In the genomic region with DNA sequence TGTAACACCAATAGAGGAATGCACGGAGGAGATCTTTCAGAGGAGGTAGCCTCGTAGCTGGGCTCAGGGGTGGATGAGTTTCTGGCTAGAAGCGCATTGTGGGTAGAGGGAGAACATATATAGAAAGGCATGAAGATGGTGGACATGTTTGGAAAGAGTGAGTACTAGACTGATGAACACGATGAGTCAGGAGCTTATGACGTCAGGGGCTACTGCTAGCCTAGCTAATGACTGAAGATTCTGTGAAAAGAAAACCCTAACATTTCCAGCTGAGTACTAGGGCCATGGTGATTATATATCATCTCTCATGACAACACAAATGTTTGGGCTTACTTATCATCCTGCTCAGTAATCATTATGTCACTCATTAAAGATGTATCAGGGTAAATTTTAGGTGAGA, we compare ENCODE assay signal across 14 cellular contexts. TPM values are rescaled to one million over a fixed set of nuclear protein-coding genes. Genes with fewer than 3 reads are reported as not detected.
DNase-seq lines count a peak whose midpoint lies in the region; ATAC-seq, FAIRE-seq and TF ChIP-seq lines count a peak whose summit lies in the region.
"Had no signal": no experiment of that assay in that cellular context is flagged by ENCODE, and none has a peak within 500 bp of the region (broad histone marks: within the 10 kb centered on the region; RNA-seq: fewer than 3 reads in every experiment).

No MANE protein-coding gene starts in this region.

- H3K27me3 ChIP-seq in HepG2 (ENCODE audit: control insufficient read depth in 1 of 2, insufficient read depth in 2 of 2, low read length in 2 of 2) = peaks cover 0 to 19% of the 10 kb centered on the region in 2 experiments; a peak in 3 of 5 replicates
- H3K27me3 ChIP-seq in right lobe of liver = no peaks in the 10 kb centered on the region
- H3K27me3 ChIP-seq: BLaER1 had no signal

- H3K27ac ChIP-seq in HepG2 (ENCODE audit: extremely low read length, insufficient read depth, low read length) = no peak overlapping the region
- H3K27ac ChIP-seq in right lobe of liver = no peak overlapping the region
- H3K27ac ChIP-seq: BLaER1, PC-9 had no signal

- H4K20me1 ChIP-seq in HepG2 (ENCODE audit: insufficient read depth, low read length) = no peaks in the 10 kb centered on the region
- H4K20me1 ChIP-seq: BLaER1 had no signal

- no peak for ATAC-seq in HepG2
- no peak for ATAC-seq in right lobe of liver
- no peak for ATAC-seq in HG03175 (IDR thresholded peaks at IDR 0.05; ENCODE audit: unreplicated experiment)
- ATAC-seq: WTC11 had no signal

- no peak overlapping the region for H3K4me3 ChIP-seq in HepG2 (replicated peaks in 1 of 3; ENCODE audit: insufficient read depth in 1 of 3, low read depth in 2 of 3, low read length in 3 of 3)
- no peak overlapping the region for H3K4me3 ChIP-seq in right lobe of liver
- H3K4me3 ChIP-seq in fibroblast of mammary gland (ENCODE audit: control insufficient read depth, low read depth, low read length) = no peak overlapping the region
- H3K4me3 ChIP-seq: BLaER1, PC-9 had no signal

- TF ChIP-seq CTCF in HepG2 (CRISPR knock-in tag; IDR thresholded peaks at IDR 0.05) = no peak
- TF ChIP-seq CTCF in right lobe of liver (IDR thresholded peaks at IDR 0.05) = no peak
- TF ChIP-seq CTCF in fibroblast of mammary gland (conservative IDR thresholded peaks at IDR 0.05; ENCODE audit: control insufficient read depth, insufficient read depth, low read depth, low read length) = no peak

- TF ChIP-seq EP300 in HepG2 (IDR thresholded peaks at IDR 0.05; ENCODE audit: low read depth in 2 of 2, low read length in 2 of 2) = no peak
- no peak for TF ChIP-seq EP300 in HepG2 (CRISPR knock-in tag; IDR thresholded peaks at IDR 0.05; ENCODE audit: borderline replicate concordance)

- H3K9me3 ChIP-seq in HepG2 (ENCODE audit: low read length) (no peaks in the 10 kb centered on the region), right lobe of liver (no peaks in the 10 kb centered on the region)
- H3K9me3 ChIP-seq: BLaER1 had no signal

- peaks cover 19% of the 10 kb centered on the region for H3K9me3 Mint-ChIP-seq in stimulated activated naive CD8-positive, alpha-beta T cell treated with anti-CD3 and anti-CD28 coated beads, Interleukin-15, Interleukin-2, amounts not matched to agents 100 ng/mL and 50 ng/mL, for 24 hours

- H3K9ac ChIP-seq in HepG2 (ENCODE audit: insufficient read depth, low read depth, low read length) = no peak overlapping the region
- H3K9ac ChIP-seq: BLaER1 had no signal

- peaks cover 11% of the 10 kb centered on the region for H3K27me3 Mint-ChIP-seq in stimulated activated naive CD8-positive, alpha-beta T cell treated with anti-CD3 and anti-CD28 coated beads, Interleukin-15, Interleukin-2, amounts not matched to agents 100 ng/mL and 50 ng/mL, for 24 hours

- WGBS in HepG2 (ENCODE audit: low lambda C conversion rate) = 23% methylated on average over 5 of the region's 5 CpGs
- WGBS in right lobe of liver (ENCODE audit: insufficient coverage, low coverage, low lambda C conversion rate, missing lambda C conversion rate) = 75% methylated on average over 5 of the region's 5 CpGs

- no TSS peak for BruUV-seq in HepG2 (replicated peaks; lab: Mats Ljungman, UMichigan)

- no peak for TF ChIP-seq RAD21 in HepG2 (CRISPR knock-in tag; IDR thresholded peaks at IDR 0.05)

- H3K36me3 Mint-ChIP-seq in stimulated activated naive CD8-positive, alpha-beta T cell treated with anti-CD3 and anti-CD28 coated beads, Interleukin-15, Interleukin-2, amounts not matched to agents 100 ng/mL and 50 ng/mL, for 24 hours (ENCODE audit: low read depth) = peaks cover 5% of the 10 kb centered on the region
- H3K36me3 Mint-ChIP-seq: WTC11 had no signal

- H3K4me3 Mint-ChIP-seq in stimulated activated naive CD8-positive, alpha-beta T cell treated with anti-CD3 and anti-CD28 coated beads, Interleukin-15, Interleukin-2, amounts not matched to agents 100 ng/mL and 50 ng/mL, for 24 hours = peak overlapping the region; percentile 28
- H3K4me3 Mint-ChIP-seq: neural crest cell, WTC11 had no signal

- FAIRE-seq in HepG2 (lab: Jason Lieb, UNC) = no peak
- FAIRE-seq: GM12891 had no signal

- peaks cover 56% of the 10 kb centered on the region for H3K4me1 Mint-ChIP-seq in stimulated activated naive CD8-positive, alpha-beta T cell treated with anti-CD3 and anti-CD28 coated beads, Interleukin-15, Interleukin-2, amounts not matched to agents 100 ng/mL and 50 ng/mL, for 24 hours (ENCODE audit: low read depth)
- H3K4me1 Mint-ChIP-seq: neural crest cell, WTC11 had no signal

- H3K4me2 ChIP-seq in HepG2 (ENCODE audit: low read depth, low read length) = no peak overlapping the region
- H3K4me2 ChIP-seq: BLaER1, PC-9 had no signal

- intact Hi-C loops in HepG2 (cut with micrococcal nuclease; ENCODE audit: unreplicated experiment) = no loop called here
- intact Hi-C loops in right lobe of liver (cut with DNase I) = no loop called here

- no peak overlapping the region for H2AFZ ChIP-seq in HepG2 (ENCODE audit: low read length)
- H2AFZ ChIP-seq: PC-9 had no signal

- no peaks in the 10 kb centered on the region for H3K79me2 ChIP-seq in HepG2 (ENCODE audit: insufficient read depth, low read length)

- no peak for DNase-seq in HepG2 (ENCODE audit: low spot score)
- no peak for DNase-seq in right lobe of liver
- peak; percentile 25 for DNase-seq in activated CD8-positive, alpha-beta memory T cell treated with anti-CD3 and anti-CD28 coated beads, Interleukin-2, amount 50 U/mL, for 4 hours
- peak; percentile 91 for DNase-seq in fibroblast of mammary gland (ENCODE audit: low read depth)
- DNase-seq in cortex of kidney (lab: John Stamatoyannopoulos, UW) = no peak
- no peak for DNase-seq in D341Med (ENCODE audit: low spot score)
- DNase-seq: NCI-H1694 treated with DMSO at 0.1 percent for 48 hours, PC-9 had no signal

- peak overlapping the region; percentile 93 for H3K27ac Mint-ChIP-seq in stimulated activated naive CD8-positive, alpha-beta T cell treated with anti-CD3 and anti-CD28 coated beads, Interleukin-15, Interleukin-2, amounts not matched to agents 100 ng/mL and 50 ng/mL, for 24 hours
- H3K27ac Mint-ChIP-seq: WTC11 had no signal

- H3K4me1 ChIP-seq in HepG2 (ENCODE audit: insufficient read depth, low read length) = no peaks in the 10 kb centered on the region
- no peaks in the 10 kb centered on the region for H3K4me1 ChIP-seq in right lobe of liver

- POLR2A ChIA-PET in HepG2 (lab: Yijun Ruan, JAX) = interaction anchor here (1.7 to 1.9 kb wide), 2 partner anchors 9 to 16 kb away, joined by 4 to 5 read pairs; no protein-coding TSS in a partner anchor

- in situ Hi-C loops in HepG2 (cut with HindIII; ENCODE audit: extremely low pct_ligation_motif_present, low pct_unique_long_range_greater_than_20kb) = no loop called here

- TF ChIP-seq POLR2A in HepG2 (IDR thresholded peaks at IDR 0.05; ENCODE audit: insufficient read depth in 1 of 2, low read depth in 2 of 2, low read length in 2 of 2) = no peak
- TF ChIP-seq POLR2A in right lobe of liver (IDR thresholded peaks at IDR 0.05) = no peak

- H3K36me3 ChIP-seq in HepG2 (replicated peaks in 1 of 2; ENCODE audit: control insufficient read depth in 1 of 2, insufficient read depth in 2 of 2, low read length in 2 of 2) = no peaks in the 10 kb centered on the region
- no peaks in the 10 kb centered on the region for H3K36me3 ChIP-seq in right lobe of liver
- H3K36me3 ChIP-seq: BLaER1 had no signal

- CTCF ChIA-PET in HepG2 (lab: Yijun Ruan, JAX; ENCODE audit: low intra/inter-chr PET ratio, low total read pairs) = no interaction called here

RNA-seq across cellular contexts. Expression of a gene that starts 22.4 kb away (rescaled TPM):
- total RNA-seq in HepG2 (2016; rRNA removed; fragmentation: Illumina TruSeq; extraction: Trizol) (21.1 and 21.2 TPM in 2 replicates), right lobe of liver (10 to 100 TPM; 14.5 to 98.1 (median 43.9) TPM)
- 6.3 and 8.3 TPM in 2 replicates for total RNA-seq in HepG2 (2016; cell fraction: cytosol; rRNA removed; fragmentation: Illumina TruSeq; extraction: Trizol; ENCODE audit: low read depth)
- 21.0 and 24.7 TPM in 2 replicates for total RNA-seq in HepG2 (2016; cell fraction: insoluble cytoplasmic fraction; rRNA removed; fragmentation: Illumina TruSeq; extraction: Trizol)
- 18.1 and 19.8 TPM in 2 replicates for total RNA-seq in HepG2 (2016; cell fraction: membrane; rRNA removed; fragmentation: Illumina TruSeq; extraction: Trizol)
- 16.3 and 16.9 TPM in 2 replicates for total RNA-seq in HepG2 (2016; cell fraction: nucleus; rRNA removed; fragmentation: Illumina TruSeq; extraction: Trizol)
- polyA plus RNA-seq in HepG2 (2011; rRNA removed) = 101 and 142 TPM in 2 replicates
- 92.3 and 115 TPM in 2 replicates for polyA plus RNA-seq in HepG2 (2011; cell fraction: cytosol; rRNA removed)
- 29.8 and 45.4 TPM in 2 replicates for polyA plus RNA-seq in HepG2 (2011; cell fraction: nucleus; rRNA removed)
- 96.1 and 98.3 TPM in 2 replicates for polyA plus RNA-seq in HepG2 (2012)
- polyA plus RNA-seq in HepG2 (2016; cell fraction: cytosol; fragmentation: Illumina TruSeq; extraction: Trizol; ENCODE audit: low read depth) = 12.2 and 14.7 TPM in 2 replicates
- polyA plus RNA-seq in HepG2 (2016; cell fraction: insoluble cytoplasmic fraction; fragmentation: Illumina TruSeq; extraction: Trizol; ENCODE audit: low read depth) = 46.6 and 48.4 TPM in 2 replicates
- polyA plus RNA-seq in HepG2 (2016; cell fraction: membrane; fragmentation: Illumina TruSeq; extraction: Trizol; ENCODE audit: low read depth) = 32.1 and 33.8 TPM in 2 replicates
- polyA plus RNA-seq in HepG2 (2016; cell fraction: nucleus; fragmentation: Illumina TruSeq; extraction: Trizol; ENCODE audit: insufficient read depth, low read depth) = 23.4 and 24.9 TPM in 2 replicates
- 0.42 and 94.0 TPM in 2 replicates for polyA minus RNA-seq in HepG2 (2011; rRNA and poly(A)+ RNA removed; ENCODE audit: low replicate concordance)
- 35.5 and 37.1 TPM in 2 replicates for polyA minus RNA-seq in HepG2 (2011; cell fraction: cytosol; rRNA and poly(A)+ RNA removed)
- polyA minus RNA-seq in HepG2 (2011; cell fraction: nucleus; rRNA and poly(A)+ RNA removed) = 29.4 and 42.8 TPM in 2 replicates
- total RNA-seq: neural crest cell, WTC11 had no signal

RNA-seq across cellular contexts. Expression of a gene that starts 37.3 kb away (rescaled TPM):
- total RNA-seq in HepG2 (2016; rRNA removed; fragmentation: Illumina TruSeq; extraction: Trizol) = not detected in 2 replicates
- total RNA-seq in HepG2 (2016; cell fraction: cytosol; rRNA removed; fragmentation: Illumina TruSeq; extraction: Trizol; ENCODE audit: low read depth) = not detected in 2 replicates
- total RNA-seq in HepG2 (2016; cell fraction: insoluble cytoplasmic fraction; rRNA removed; fragmentation: Illumina TruSeq; extraction: Trizol) = not detected in 2 replicates
- total RNA-seq in HepG2 (2016; cell fraction: membrane; rRNA removed; fragmentation: Illumina TruSeq; extraction: Trizol) = not detected in 2 replicates
- total RNA-seq in HepG2 (2016; cell fraction: nucleus; rRNA removed; fragmentation: Illumina TruSeq; extraction: Trizol) = not detected in 2 replicates
- polyA plus RNA-seq in HepG2 (2011; rRNA removed) = not detected in 2 replicates
- polyA plus RNA-seq in HepG2 (2011; cell fraction: cytosol; rRNA removed) = not detected in 2 replicates
- polyA plus RNA-seq in HepG2 (2011; cell fraction: nucleus; rRNA removed) = not detected in 2 replicates
- polyA plus RNA-seq in HepG2 (2012) = not detected in 2 replicates
- not detected in 2 replicates for polyA plus RNA-seq in HepG2 (2016; cell fraction: cytosol; fragmentation: Illumina TruSeq; extraction: Trizol; ENCODE audit: low read depth)
- polyA plus RNA-seq in HepG2 (2016; cell fraction: insoluble cytoplasmic fraction; fragmentation: Illumina TruSeq; extraction: Trizol; ENCODE audit: low read depth) = not detected in 2 replicates
- not detected in 2 replicates for polyA plus RNA-seq in HepG2 (2016; cell fraction: membrane; fragmentation: Illumina TruSeq; extraction: Trizol; ENCODE audit: low read depth)
- polyA plus RNA-seq in HepG2 (2016; cell fraction: nucleus; fragmentation: Illumina TruSeq; extraction: Trizol; ENCODE audit: insufficient read depth, low read depth) = not detected in 2 replicates
- not detected in 2 replicates for polyA minus RNA-seq in HepG2 (2011; rRNA and poly(A)+ RNA removed; ENCODE audit: low replicate concordance)
- polyA minus RNA-seq in HepG2 (2011; cell fraction: cytosol; rRNA and poly(A)+ RNA removed) = not detected in 2 replicates
- not detected in 2 replicates for polyA minus RNA-seq in HepG2 (2011; cell fraction: nucleus; rRNA and poly(A)+ RNA removed)
- total RNA-seq in right lobe of liver = not detected
- total RNA-seq: neural crest cell, PC-9, WTC11 had no signal

RNA-seq across cellular contexts. Expression of a gene that starts 46.0 kb away (rescaled TPM):
- total RNA-seq in HepG2 (2016; rRNA removed; fragmentation: Illumina TruSeq; extraction: Trizol) (not detected in 2 replicates), right lobe of liver (not detected)
- total RNA-seq in HepG2 (2016; cell fraction: cytosol; rRNA removed; fragmentation: Illumina TruSeq; extraction: Trizol; ENCODE audit: low read depth) = not detected in 2 replicates
- total RNA-seq in HepG2 (2016; cell fraction: insoluble cytoplasmic fraction; rRNA removed; fragmentation: Illumina TruSeq; extraction: Trizol) = not detected in 2 replicates
- not detected in 2 replicates for total RNA-seq in HepG2 (2016; cell fraction: membrane; rRNA removed; fragmentation: Illumina TruSeq; extraction: Trizol)
- total RNA-seq in HepG2 (2016; cell fraction: nucleus; rRNA removed; fragmentation: Illumina TruSeq; extraction: Trizol) = not detected in 2 replicates
- not detected in 2 replicates for polyA plus RNA-seq in HepG2 (2011; rRNA removed)
- polyA plus RNA-seq in HepG2 (2011; cell fraction: cytosol; rRNA removed) = not detected in 2 replicates
- polyA plus RNA-seq in HepG2 (2011; cell fraction: nucleus; rRNA removed) = not detected in 2 replicates
- polyA plus RNA-seq in HepG2 (2012) = not detected in 2 replicates
- not detected in 2 replicates for polyA plus RNA-seq in HepG2 (2016; cell fraction: cytosol; fragmentation: Illumina TruSeq; extraction: Trizol; ENCODE audit: low read depth)
- polyA plus RNA-seq in HepG2 (2016; cell fraction: insoluble cytoplasmic fraction; fragmentation: Illumina TruSeq; extraction: Trizol; ENCODE audit: low read depth) = not detected in 2 replicates
- polyA plus RNA-seq in HepG2 (2016; cell fraction: membrane; fragmentation: Illumina TruSeq; extraction: Trizol; ENCODE audit: low read depth) = not detected in 2 replicates
- polyA plus RNA-seq in HepG2 (2016; cell fraction: nucleus; fragmentation: Illumina TruSeq; extraction: Trizol; ENCODE audit: insufficient read depth, low read depth) = not detected in 2 replicates
- polyA minus RNA-seq in HepG2 (2011; rRNA and poly(A)+ RNA removed; ENCODE audit: low replicate concordance) = not detected in 2 replicates
- not detected in 2 replicates for polyA minus RNA-seq in HepG2 (2011; cell fraction: cytosol; rRNA and poly(A)+ RNA removed)
- not detected in 2 replicates for polyA minus RNA-seq in HepG2 (2011; cell fraction: nucleus; rRNA and poly(A)+ RNA removed)
- total RNA-seq: neural crest cell, WTC11 had no signal

RNA-seq across cellular contexts. Expression of a gene that starts 52.4 kb away (rescaled TPM):
- total RNA-seq in HepG2 (2016; rRNA removed; fragmentation: Illumina TruSeq; extraction: Trizol) (not detected in 2 replicates), right lobe of liver (not detected)
- not detected in 2 replicates for total RNA-seq in HepG2 (2016; cell fraction: cytosol; rRNA removed; fragmentation: Illumina TruSeq; extraction: Trizol; ENCODE audit: low read depth)
- not detected in 2 replicates for total RNA-seq in HepG2 (2016; cell fraction: insoluble cytoplasmic fraction; rRNA removed; fragmentation: Illumina TruSeq; extraction: Trizol)
- total RNA-seq in HepG2 (2016; cell fraction: membrane; rRNA removed; fragmentation: Illumina TruSeq; extraction: Trizol) = not detected in 2 replicates
- not detected in 2 replicates for total RNA-seq in HepG2 (2016; cell fraction: nucleus; rRNA removed; fragmentation: Illumina TruSeq; extraction: Trizol)
- not detected in 2 replicates for polyA plus RNA-seq in HepG2 (2011; rRNA removed)
- not detected in 2 replicates for polyA plus RNA-seq in HepG2 (2011; cell fraction: cytosol; rRNA removed)
- not detected in 2 replicates for polyA plus RNA-seq in HepG2 (2011; cell fraction: nucleus; rRNA removed)
- not detected in 2 replicates for polyA plus RNA-seq in HepG2 (2012)
- not detected in 2 replicates for polyA plus RNA-seq in HepG2 (2016; cell fraction: cytosol; fragmentation: Illumina TruSeq; extraction: Trizol; ENCODE audit: low read depth)
- not detected in 2 replicates for polyA plus RNA-seq in HepG2 (2016; cell fraction: insoluble cytoplasmic fraction; fragmentation: Illumina TruSeq; extraction: Trizol; ENCODE audit: low read depth)
- polyA plus RNA-seq in HepG2 (2016; cell fraction: membrane; fragmentation: Illumina TruSeq; extraction: Trizol; ENCODE audit: low read depth) = not detected in 2 replicates
- polyA plus RNA-seq in HepG2 (2016; cell fraction: nucleus; fragmentation: Illumina TruSeq; extraction: Trizol; ENCODE audit: insufficient read depth, low read depth) = not detected in 2 replicates
- polyA minus RNA-seq in HepG2 (2011; rRNA and poly(A)+ RNA removed; ENCODE audit: low replicate concordance) = not detected in 2 replicates
- not detected in 2 replicates for polyA minus RNA-seq in HepG2 (2011; cell fraction: cytosol; rRNA and poly(A)+ RNA removed)
- polyA minus RNA-seq in HepG2 (2011; cell fraction: nucleus; rRNA and poly(A)+ RNA removed) = not detected in 2 replicates
- total RNA-seq: neural crest cell, PC-9, WTC11 had no signal

Comparison
In these comparisons a context has a peak if more than half of its experiments do, and no peak if none do; other contexts are left out.
1. DNase-seq: peak in activated CD8-positive, alpha-beta memory T cell treated with anti-CD3 and anti-CD28 coated beads, Interleukin-2, amount 50 U/mL, for 4 hours (single experiment) and fibroblast of mammary gland (single experiment); none in HepG2 (single experiment), right lobe of liver (0 of 3), cortex of kidney (single experiment) and D341Med (single experiment).